In the genomic region with DNA sequence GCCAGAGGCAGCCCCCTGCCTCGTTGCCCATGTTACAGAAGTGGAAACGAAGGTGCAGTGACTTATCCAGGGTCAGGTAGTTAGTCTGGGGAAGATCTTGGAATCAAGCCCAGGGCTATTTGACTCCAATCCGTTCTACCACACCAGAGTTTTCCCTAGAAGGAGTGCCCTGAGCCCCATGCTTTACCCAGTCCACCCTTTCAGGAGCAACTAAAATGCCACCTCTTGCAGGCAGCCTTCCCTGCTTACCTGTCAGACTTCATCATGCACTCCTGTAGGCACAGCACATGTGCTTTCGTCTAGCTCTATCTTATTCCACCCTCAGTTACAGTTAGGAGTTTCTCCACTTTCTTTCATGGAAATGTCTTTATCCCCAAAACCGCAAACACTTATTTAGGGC, we compare ENCODE assay signal across 9 cellular contexts.
"Had no signal": no experiment of that assay in that cellular context is flagged by ENCODE, and none has a peak within 500 bp of the region (broad histone marks: within the 10 kb centered on the region; RNA-seq: fewer than 3 reads in every experiment).

No MANE protein-coding gene starts in this region.

- ATAC-seq: HCT116, HepG2 had no signal

- H3K4me2 ChIP-seq: KMS-11 had no signal

- H3K36me3 ChIP-seq: HAP-1 had no signal

- H3K4me3 ChIP-seq: GM23248, HAP-1 had no signal

- DNase-seq: GM23248, H7, HFFc6, KBM-7 had no signal

- H3K9me3 ChIP-seq: HAP-1 had no signal

- H3K27ac ChIP-seq: GM23248, HL-60, KMS-11 had no signal

- FAIRE-seq: HepG2 had no signal

- H2AFZ ChIP-seq: GM23248 had no signal

- H3K4me1 ChIP-seq: HAP-1 had no signal

- H3K9ac ChIP-seq: GM23248, KMS-11 had no signal
